Comparison of ENCODE assay signal across 8 cellular contexts in the genomic region with DNA sequence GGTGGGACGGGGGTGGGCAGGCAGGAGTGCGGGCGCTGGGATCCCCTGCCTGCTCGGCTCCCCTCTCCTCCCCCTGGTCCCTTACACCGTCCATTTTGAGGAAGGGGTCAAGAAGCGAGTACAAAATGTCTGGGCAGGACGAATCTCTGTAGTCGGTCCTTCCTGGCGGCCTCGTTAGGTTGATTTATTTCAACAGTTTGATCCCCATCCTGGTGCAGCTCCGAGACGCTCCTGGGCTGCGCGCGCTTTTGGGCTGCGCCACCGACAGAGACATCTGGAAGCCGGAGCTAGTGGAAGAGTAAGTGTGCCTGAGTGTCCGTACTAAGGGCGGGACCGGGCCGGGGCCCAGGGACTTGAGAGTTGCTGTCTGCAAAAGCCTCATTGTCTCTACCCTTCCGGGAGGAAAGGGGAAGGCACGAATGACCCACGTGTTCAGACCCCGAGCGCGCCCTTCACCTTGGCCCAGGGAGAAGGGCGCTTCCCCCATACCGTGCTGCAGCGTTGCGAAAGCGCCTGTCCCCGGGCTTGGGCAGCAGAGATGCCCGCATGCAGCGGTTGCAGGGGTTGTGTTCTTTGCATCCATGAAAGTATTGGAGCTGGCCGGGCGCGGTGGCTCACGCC. TPM values are rescaled to one million over a fixed set of nuclear protein-coding genes. Genes with fewer than 3 reads are reported as not detected.
DNase-seq lines count a peak whose midpoint lies in the region; ATAC-seq, FAIRE-seq and TF ChIP-seq lines count a peak whose summit lies in the region.

No MANE protein-coding gene starts in this region.

- intact Hi-C loops in kidney (cut with DNase I): no loop called here

- H3K27ac Mint-ChIP-seq in stimulated activated memory B cell treated with anti-CD40 and anti-IgM and Interleukin-4, amounts not matched to agents 10 μg/mL and 1 μg/mL and 100 μg/mL, for 72 hours: peak overlapping the region; percentile 91

- peak; percentile 21 for DNase-seq in AG08396 (ENCODE audit: low spot score)
- peak; percentile 60 for DNase-seq in GM13976 (ENCODE audit: low spot score)
- peak; percentile 77 for DNase-seq in NOMO-1 treated with dmso at 0.1 percent for 144 hours (lab: John Stamatoyannopoulos, UW; ENCODE audit: unreplicated experiment)
- DNase-seq in bronchial epithelial cell (ENCODE audit: low read depth): no peak
- peak; percentile 79 for DNase-seq in kidney
- DNase-seq in HPDE6-E6E7 (ENCODE audit: extremely low spot score): no peak
- no peak for DNase-seq in RCC 7860 (ENCODE audit: low spot score)

- H3K9me3 Mint-ChIP-seq in stimulated activated memory B cell treated with anti-CD40 and anti-IgM and Interleukin-4, amounts not matched to agents 10 μg/mL and 1 μg/mL and 100 μg/mL, for 72 hours: no peaks in the 10 kb centered on the region

- no peak for TF ChIP-seq CTCF in GM13976 (IDR thresholded peaks at IDR 0.05; ENCODE audit: borderline replicate concordance, control extremely low read depth, extremely low read depth, insufficient read depth, missing control alignments)
- TF ChIP-seq CTCF in bronchial epithelial cell (IDR thresholded peaks at IDR 0.05; ENCODE audit: insufficient read depth, low read length, severe bottlenecking): no peak
- TF ChIP-seq CTCF in kidney (IDR thresholded peaks at IDR 0.05; ENCODE audit: borderline replicate concordance, extremely low read depth, insufficient read depth): no peak

- no peaks in the 10 kb centered on the region for H3K27me3 ChIP-seq in bronchial epithelial cell (ENCODE audit: control insufficient read depth, insufficient read depth, low read length)

- FAIRE-seq in bronchial epithelial cell (lab: Jason Lieb, UNC): no peak
- no peak for FAIRE-seq in kidney (lab: Jason Lieb, UNC)
- no peak for FAIRE-seq in RCC 7860 (lab: Jason Lieb, UNC)

- peak overlapping the region; percentile 36 for H3K4me3 ChIP-seq in bronchial epithelial cell (ENCODE audit: low read depth, low read length)
- H3K4me3 ChIP-seq in kidney (ENCODE audit: low read length in 2 of 2): peak overlapping the region; percentile 50 to 55

- H3K9ac ChIP-seq in kidney (ENCODE audit: low read length in 2 of 2): no peak overlapping the region

- H3K4me1 ChIP-seq in kidney (ENCODE audit: control insufficient read depth in 1 of 2, insufficient read depth in 1 of 2, low read depth in 1 of 2, low read length in 2 of 2): peaks cover 0 to 3% of the 10 kb centered on the region in 2 donors

- H3K4me1 Mint-ChIP-seq in stimulated activated memory B cell treated with anti-CD40 and anti-IgM and Interleukin-4, amounts not matched to agents 10 μg/mL and 1 μg/mL and 100 μg/mL, for 72 hours: peaks cover 30% of the 10 kb centered on the region

- H3K27ac ChIP-seq in kidney (ENCODE audit: low read depth in 2 of 2, low read length in 2 of 2): no peak overlapping the region

- H3K9me3 ChIP-seq in kidney (ENCODE audit: control insufficient read depth in 1 of 2, low read length in 2 of 2): no peaks in the 10 kb centered on the region

- H3K36me3 ChIP-seq in bronchial epithelial cell (ENCODE audit: control insufficient read depth, insufficient read depth, low read length) (no peaks in the 10 kb centered on the region), kidney (ENCODE audit: control insufficient read depth in 1 of 2, insufficient read depth in 2 of 2, low read length in 2 of 2) (no peaks in the 10 kb centered on the region)

- in situ Hi-C loops in GM13976 (cut with MboI; ENCODE audit: low sequenced_read_pairs, unreplicated experiment): no loop called here

- no peaks in the 10 kb centered on the region for H3K36me3 Mint-ChIP-seq in stimulated activated memory B cell treated with anti-CD40 and anti-IgM and Interleukin-4, amounts not matched to agents 10 μg/mL and 1 μg/mL and 100 μg/mL, for 72 hours

- peak; percentile 85 for ATAC-seq in stimulated activated memory B cell treated with anti-CD40 and anti-IgM and Interleukin-4, amounts not matched to agents 10 μg/mL and 1 μg/mL and 100 μg/mL, for 72 hours

- peaks cover 37% of the 10 kb centered on the region for H3K27me3 Mint-ChIP-seq in stimulated activated memory B cell treated with anti-CD40 and anti-IgM and Interleukin-4, amounts not matched to agents 10 μg/mL and 1 μg/mL and 100 μg/mL, for 72 hours

- H3K4me3 Mint-ChIP-seq in stimulated activated memory B cell treated with anti-CD40 and anti-IgM and Interleukin-4, amounts not matched to agents 10 μg/mL and 1 μg/mL and 100 μg/mL, for 72 hours: peak overlapping the region; percentile 99

RNA-seq across cellular contexts. Expression of gene ZNF114, which starts 1.8 kb away (rescaled TPM):
- 0.13 and 0.53 TPM in 2 replicates for total RNA-seq in bronchial epithelial cell
- total RNA-seq in kidney: 1.2 TPM
- 0.17 TPM for polyA plus RNA-seq in kidney (ENCODE audit: insufficient read depth, low read depth, low replicate concordance)

RNA-seq across cellular contexts. Expression of gene CARD8, which starts 15.9 kb away (rescaled TPM):
- total RNA-seq in bronchial epithelial cell: 2.1 and 3.5 TPM in 2 replicates
- total RNA-seq in kidney: 53.1 TPM
- 11.4 TPM for polyA plus RNA-seq in kidney (ENCODE audit: insufficient read depth, low read depth, low replicate concordance)

RNA-seq across cellular contexts. Expression of gene EMP3, which starts 53.7 kb away (rescaled TPM):
- total RNA-seq in bronchial epithelial cell: 2.8 and 9.0 TPM in 2 replicates
- total RNA-seq in kidney: 78.6 TPM
- polyA plus RNA-seq in kidney (ENCODE audit: insufficient read depth, low read depth, low replicate concordance): 75.9 TPM

Comparison
In these comparisons a context has a peak if more than half of its experiments do, and no peak if none do; other contexts are left out.
1. DNase-seq: peak in AG08396 (single experiment), GM13976 (single experiment), NOMO-1 treated with dmso at 0.1 percent for 144 hours (single experiment) and kidney (single experiment); none in bronchial epithelial cell (single experiment), HPDE6-E6E7 (single experiment) and RCC 7860 (single experiment).
2. RNA of gene CARD8, which starts 15.9 kb away (total RNA-seq): 53.1 TPM in kidney (single experiment); 2.1 to 3.5 TPM in bronchial epithelial cell; every median in the first group is over 10 times any median in the second.